ENCODE assay signal across 25 cellular contexts in the genomic region with DNA sequence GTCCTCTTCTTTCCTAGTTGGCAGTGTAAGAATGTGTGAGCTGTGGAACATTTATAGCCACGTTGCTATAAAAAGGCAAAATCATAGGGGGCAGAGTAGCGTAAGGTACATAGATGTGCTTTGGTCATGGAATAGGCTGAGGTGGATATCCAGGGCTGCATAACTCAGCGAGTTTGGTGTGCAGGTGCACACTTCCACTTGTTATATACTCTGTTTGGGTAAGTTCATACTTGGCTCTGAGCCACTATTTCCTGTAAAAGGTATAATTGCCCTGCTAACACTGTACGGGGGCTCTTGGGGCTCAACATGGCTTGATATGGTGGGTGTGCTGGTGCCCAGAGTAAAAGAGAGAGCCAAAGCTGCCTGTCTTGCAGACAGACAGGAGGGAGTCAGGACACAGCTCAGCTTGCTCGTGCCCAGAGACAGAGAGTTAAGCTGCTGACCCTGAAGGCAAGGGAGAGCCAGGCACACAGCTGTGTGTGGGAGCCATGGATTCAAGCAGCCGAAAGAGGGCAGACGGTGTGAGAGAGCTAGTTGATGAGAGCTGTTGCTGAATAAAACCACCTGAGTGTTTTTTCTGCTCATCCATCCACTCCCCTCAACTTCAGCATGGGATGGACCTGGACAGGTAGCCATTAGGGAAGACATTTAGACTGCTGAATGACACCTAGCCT.
DNase-seq lines count a peak whose midpoint lies in the region; ATAC-seq, FAIRE-seq and TF ChIP-seq lines count a peak whose summit lies in the region.
"Had no signal": no experiment of that assay in that cellular context is flagged by ENCODE, and none has a peak within 500 bp of the region (broad histone marks: within the 10 kb centered on the region; RNA-seq: fewer than 3 reads in every experiment).

No MANE protein-coding gene starts in this region.

- H3F3A ChIP-seq in PC-9 (ENCODE audit: insufficient read depth, low read depth): peaks cover 23% of the 10 kb centered on the region

- peak; percentile 27 for ATAC-seq in Right ventricle myocardium inferior
- no peak for ATAC-seq in GM21529 (IDR thresholded peaks at IDR 0.05; ENCODE audit: unreplicated experiment)
- ATAC-seq: activated CD8-positive, alpha-beta T cell treated with anti-CD3 and anti-CD28 coated beads for 36 hours had no signal

- intact Hi-C loops in Right ventricle myocardium inferior (cut with DNase I): no loop called here
- intact Hi-C loops in cardiac septum (cut with DNase I): no loop called here
- intact Hi-C loops in PC-9 (cut with micrococcal nuclease; ENCODE audit: unreplicated experiment): no loop called here

- CTCF ChIA-PET in PC-9 (lab: Charles Lee): no interaction called here

- H2AFZ ChIP-seq in PC-9: no peak overlapping the region

- H4K20me1 ChIP-seq in PC-9 (ENCODE audit: insufficient read depth): no peaks in the 10 kb centered on the region

- no peaks in the 10 kb centered on the region for H3K36me3 ChIP-seq in PC-9 (ENCODE audit: low read depth)
- H3K36me3 ChIP-seq: prostate gland had no signal

- H3K27ac ChIP-seq in PC-9: no peak overlapping the region
- H3K27ac ChIP-seq: C4-2B, prostate gland had no signal

- peaks cover 8% of the 10 kb centered on the region for H3K9me2 ChIP-seq in PC-9 (ENCODE audit: insufficient read depth)
- H3K9me2 ChIP-seq: SK-N-SH had no signal

- H3K4me1 ChIP-seq in PC-9 (replicated peaks; ENCODE audit: insufficient read depth): peaks cover 30% of the 10 kb centered on the region
- H3K4me1 ChIP-seq: prostate gland had no signal

- DNase-seq in Right ventricle myocardium inferior (ENCODE audit: missing footprints): no peak
- no peak for DNase-seq in cardiac septum (ENCODE audit: low spot score)
- DNase-seq in RPMI8226: peak; percentile 78
- peak; percentile 26 to 59 for DNase-seq in foreskin fibroblast
- no peak for DNase-seq in urothelium cell line (ENCODE audit: low spot score)
- DNase-seq in activated effector memory CD4-positive, alpha-beta T cell treated with Interleukin-2 at 50 U/mL for 16 hours: no peak
- DNase-seq in PC-9: no peak
- DNase-seq: activated B cell treated with CpG ODN at 0.5 μM for 24 hours; activated CD8-positive, alpha-beta T cell treated with anti-CD3 and anti-CD28 coated beads for 36 hours; activated T-cell treated with anti-CD3 and anti-CD28 coated beads, Interleukin-2, amount 50 U/mL, for 48 hours; GF-D8; KBM-7; naive B cell; NCI-H1048; NCI-H2029 treated with DMSO at 0.1 percent for 48 hours; NCI-H524 treated with DMSO at 0.1 percent for 48 hours; SK-N-SH had no signal

- no TSS peak for BruUV-seq in PC-9 (replicated peaks; lab: Mats Ljungman, UMichigan)

- TF ChIP-seq CTCF in foreskin fibroblast (IDR thresholded peaks at IDR 0.05; ENCODE audit: low read depth, low read length) (no peak), PC-9 (conservative IDR thresholded peaks at IDR 0.05) (no peak)

- H3K27me3 ChIP-seq in PC-9 (ENCODE audit: insufficient read depth, low read depth): no peaks in the 10 kb centered on the region

- H3K4me2 ChIP-seq in PC-9: no peak overlapping the region
- H3K4me2 ChIP-seq: SK-N-SH had no signal

- POLR2A ChIA-PET in PC-9 (lab: Charles Lee; ENCODE audit: unreplicated experiment): interaction anchor here (0.6 to 0.7 kb wide), 2 partner anchors 11 to 12 kb away, joined by 3 to 7 read pairs; no protein-coding TSS in a partner anchor

- H3K79me2 ChIP-seq in PC-9 (ENCODE audit: low read depth): no peaks in the 10 kb centered on the region

- peaks cover 14% of the 10 kb centered on the region; the same call in 1 of the 2 replicates for H3K9me3 ChIP-seq in PC-9 (ENCODE audit: insufficient read depth, low read depth)
- H3K9me3 ChIP-seq: prostate gland, SK-N-SH had no signal

- H3K4me3 ChIP-seq in foreskin fibroblast (ENCODE audit: low read depth in 1 of 2, low read length in 2 of 2): no peak overlapping the region
- no peak overlapping the region for H3K4me3 ChIP-seq in PC-9
- H3K4me3 ChIP-seq: lung, prostate gland had no signal

- FAIRE-seq in urothelium cell line (lab: Jason Lieb, UNC): peak; percentile 40
- FAIRE-seq: astrocyte, colon, GM12892, islet of Langerhans had no signal

Comparison
In these comparisons a context has a peak if more than half of its experiments do, and no peak if none do; other contexts are left out.
1. DNase-seq: peak in RPMI8226 (single experiment) and foreskin fibroblast (2 of 2); none in Right ventricle myocardium inferior (single experiment), cardiac septum (single experiment), urothelium cell line (single experiment), activated effector memory CD4-positive, alpha-beta T cell treated with Interleukin-2 at 50 U/mL for 16 hours (single experiment) and PC-9 (0 of 2).